Comparison of ENCODE assay signal across 17 cellular contexts in the genomic region with DNA sequence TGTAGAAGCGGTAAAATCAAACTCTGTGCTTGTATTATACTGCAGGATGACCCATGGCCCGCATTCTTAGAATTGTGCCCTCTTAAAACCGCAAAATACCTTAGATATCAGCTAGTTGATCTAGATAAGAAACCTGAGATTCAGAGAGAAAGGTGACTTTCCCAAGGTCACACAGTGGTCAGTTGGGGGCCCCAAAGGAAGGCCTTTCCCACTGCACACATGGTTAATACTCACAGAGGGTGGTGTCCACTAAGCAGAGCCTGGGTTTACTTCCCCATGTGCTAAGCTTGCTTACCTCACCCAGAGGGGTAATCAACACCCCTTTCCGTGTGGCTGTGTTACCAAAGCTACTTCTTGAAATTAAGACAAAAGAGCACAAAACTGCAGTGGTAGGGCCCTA.
DNase-seq lines count a peak whose midpoint lies in the region; ATAC-seq and TF ChIP-seq lines count a peak whose summit lies in the region.
"Had no signal": no experiment of that assay in that cellular context is flagged by ENCODE, and none has a peak within 500 bp of the region (broad histone marks: within the 10 kb centered on the region; RNA-seq: fewer than 3 reads in every experiment).

No MANE protein-coding gene starts in this region.

- no peaks in the 10 kb centered on the region for H4K20me1 ChIP-seq in KMS-11 (ENCODE audit: insufficient read depth)

- H3K4me3 ChIP-seq in KMS-11 (IDR thresholded peaks at IDR 0.05; ENCODE audit: insufficient read depth, low read depth, low read length) (no peak overlapping the region), right lobe of liver (no peak overlapping the region)
- H3K4me3 ChIP-seq: tibial nerve had no signal

- no peaks in the 10 kb centered on the region for H3K36me3 Mint-ChIP-seq in endothelial cell (ENCODE audit: low read depth, unreplicated experiment)
- H3K36me3 Mint-ChIP-seq: naive B cell had no signal

- H3K4me1 ChIP-seq in KMS-11 (ENCODE audit: low read depth, poor library complexity, severe bottlenecking) (peaks cover 98% of the 10 kb centered on the region), right lobe of liver (peaks cover 0 to 70% (median 12%) of the 10 kb centered on the region in 4 donors)
- H3K4me1 ChIP-seq: tibial nerve had no signal

- peaks cover 12% of the 10 kb centered on the region for H3K79me2 ChIP-seq in KMS-11 (ENCODE audit: insufficient read depth, low read depth)

- TF ChIP-seq CTCF in KMS-11 (conservative IDR thresholded peaks at IDR 0.05; ENCODE audit: low read depth, low read length), result no peak
- TF ChIP-seq CTCF in right lobe of liver (IDR thresholded peaks at IDR 0.05), result no peak
- no peak for TF ChIP-seq CTCF in endothelial cell (IDR thresholded peaks at IDR 0.05; ENCODE audit: unreplicated experiment)

- H3K27me3 ChIP-seq in KMS-11 (ENCODE audit: insufficient read depth, low read depth) (no peaks in the 10 kb centered on the region), right lobe of liver (no peaks in the 10 kb centered on the region)
- H3K27me3 ChIP-seq: tibial nerve had no signal

- H3K9me3 Mint-ChIP-seq in endothelial cell (ENCODE audit: unreplicated experiment), result no peaks in the 10 kb centered on the region
- no peaks in the 10 kb centered on the region for H3K9me3 Mint-ChIP-seq in stimulated activated naive CD8-positive, alpha-beta T cell treated with anti-CD3 and anti-CD28 coated beads, Interleukin-15, amount 100 ng/mL, for 72 hours
- H3K9me3 Mint-ChIP-seq: activated CD4-positive, alpha-beta T cell treated with anti-CD3 and anti-CD28 coated beads, Interleukin-2, amount 10 ng/mL, durations not matched to agents 24 days and 14 days had no signal

- no peak overlapping the region for H3K9ac ChIP-seq in KMS-11

- no peak overlapping the region for H2AFZ ChIP-seq in KMS-11 (ENCODE audit: low read depth)

- intact Hi-C loops in right lobe of liver (cut with DNase I), result no loop called here

- H3K36me3 ChIP-seq in KMS-11 (ENCODE audit: insufficient read depth), result no peaks in the 10 kb centered on the region
- no peaks in the 10 kb centered on the region for H3K36me3 ChIP-seq in right lobe of liver
- H3K36me3 ChIP-seq: tibial nerve had no signal

- H3K9me3 ChIP-seq in right lobe of liver, result no peaks in the 10 kb centered on the region
- H3K9me3 ChIP-seq: tibial nerve had no signal

- peak overlapping the region; percentile 81; the same call in 1 of the 2 replicates for H3K27ac ChIP-seq in KMS-11
- H3K27ac ChIP-seq in right lobe of liver, result peak overlapping the region in 2 of 3 donors; percentile 20 to 87
- H3K27ac ChIP-seq: tibial nerve had no signal

- H3K27me3 Mint-ChIP-seq in endothelial cell (ENCODE audit: unreplicated experiment), result no peaks in the 10 kb centered on the region
- H3K27me3 Mint-ChIP-seq in stimulated activated naive CD8-positive, alpha-beta T cell treated with anti-CD3 and anti-CD28 coated beads, Interleukin-15, amount 100 ng/mL, for 72 hours, result no peaks in the 10 kb centered on the region
- H3K27me3 Mint-ChIP-seq: activated CD4-positive, alpha-beta T cell treated with anti-CD3 and anti-CD28 coated beads, Interleukin-2, amount 10 ng/mL, durations not matched to agents 24 days and 14 days; naive B cell had no signal

- H3K27ac Mint-ChIP-seq in endothelial cell (ENCODE audit: unreplicated experiment), result no peak overlapping the region
- no peak overlapping the region for H3K27ac Mint-ChIP-seq in stimulated activated naive CD8-positive, alpha-beta T cell treated with anti-CD3 and anti-CD28 coated beads, Interleukin-15, amount 100 ng/mL, for 72 hours
- H3K27ac Mint-ChIP-seq: activated CD4-positive, alpha-beta T cell treated with anti-CD3 and anti-CD28 coated beads, Interleukin-2, amount 10 ng/mL, durations not matched to agents 24 days and 14 days; naive B cell had no signal

- H3K4me2 ChIP-seq in KMS-11, result peak overlapping the region; percentile 59; the same call in 1 of the 2 replicates

- DNase-seq in A172 (ENCODE audit: low spot score), result peak; percentile 38
- peak; percentile 33 for DNase-seq in SW480 (ENCODE audit: low spot score)
- DNase-seq in right lobe of liver, result no peak
- DNase-seq in hypothalamus (lab: John Stamatoyannopoulos, UW), result no peak
- DNase-seq in endothelial cell (ENCODE audit: low spot score), result no peak
- no peak for DNase-seq in stimulated activated naive CD8-positive, alpha-beta T cell treated with anti-CD3 and anti-CD28 coated beads, Interleukin-15, amount 100 ng/mL, for 72 hours
- DNase-seq: activated CD4-positive, alpha-beta T cell treated with anti-CD3 and anti-CD28 coated beads, Interleukin-2, amount 10 ng/mL, durations not matched to agents 24 days and 14 days; activated T-cell treated with anti-CD3 and anti-CD28 coated beads, Interleukin-2, amount 50 U/mL, for 48 hours; amniotic stem cell; left cardiac atrium; naive B cell; NCI-H1694 treated with DMSO at 0.1 percent for 48 hours; NCI-H510A treated with DMSO at 0.1 percent for 48 hours; T-helper 9 cell had no signal

- WGBS in right lobe of liver (ENCODE audit: insufficient coverage, low coverage, low lambda C conversion rate, missing lambda C conversion rate), result 81% methylated on average over 4 of the region's 4 CpGs

- TF ChIP-seq POLR2A in right lobe of liver (IDR thresholded peaks at IDR 0.05), result no peak

- peak in 1 of 4 donors; percentile 9 for ATAC-seq in right lobe of liver
- ATAC-seq in HG03439 (IDR thresholded peaks at IDR 0.05; ENCODE audit: unreplicated experiment), result no peak
- ATAC-seq in stimulated activated naive CD8-positive, alpha-beta T cell treated with anti-CD3 and anti-CD28 coated beads, Interleukin-15, amount 100 ng/mL, for 72 hours, result no peak

- peaks cover 3% of the 10 kb centered on the region for H3K4me1 Mint-ChIP-seq in endothelial cell (ENCODE audit: unreplicated experiment)
- peaks cover 8% of the 10 kb centered on the region for H3K4me1 Mint-ChIP-seq in stimulated activated naive CD8-positive, alpha-beta T cell treated with anti-CD3 and anti-CD28 coated beads, Interleukin-15, amount 100 ng/mL, for 72 hours

- H3K4me3 Mint-ChIP-seq in endothelial cell (ENCODE audit: unreplicated experiment), result no peak overlapping the region
- H3K4me3 Mint-ChIP-seq in stimulated activated naive CD8-positive, alpha-beta T cell treated with anti-CD3 and anti-CD28 coated beads, Interleukin-15, amount 100 ng/mL, for 72 hours, result no peak overlapping the region
- H3K4me3 Mint-ChIP-seq: activated CD4-positive, alpha-beta T cell treated with anti-CD3 and anti-CD28 coated beads, Interleukin-2, amount 10 ng/mL, durations not matched to agents 24 days and 14 days; naive B cell had no signal

Comparison
In these comparisons a context has a peak if more than half of its experiments do, and no peak if none do; other contexts are left out.
1. DNase-seq: peak in A172 (single experiment) and SW480 (single experiment); none in right lobe of liver (0 of 3), hypothalamus (0 of 51), endothelial cell (single experiment) and stimulated activated naive CD8-positive, alpha-beta T cell treated with anti-CD3 and anti-CD28 coated beads, Interleukin-15, amount 100 ng/mL, for 72 hours (0 of 2).